ENCODE assay signal across 1 cellular context in genomic region chr7:100119701-100120517, GRCh38.
TF ChIP-seq lines count a peak whose summit lies in the region.

No MANE protein-coding gene starts in this region.

TF ChIP-seq in HEK293, 187 proteins besides CTCF, POLR2A, EP300 and RAD21 (continued from another document and continues in another):
- TF ChIP-seq ZNF518A (tag by site-specific recombination; conservative IDR thresholded peaks at IDR 0.05; ENCODE audit: low read depth) (no peak), ZNF23 (tag by site-specific recombination; IDR thresholded peaks at IDR 0.05; ENCODE audit: borderline replicate concordance) (no peak), ZXDB (tag by site-specific recombination; IDR thresholded peaks at IDR 0.05) (no peak), AEBP2 (tag by site-specific recombination; IDR thresholded peaks at IDR 0.05; ENCODE audit: borderline replicate concordance) (no peak), ZNF19 (tag by site-specific recombination; IDR thresholded peaks at IDR 0.05; ENCODE audit: low read depth) (no peak), ZNF16 (tag by site-specific recombination; IDR thresholded peaks at IDR 0.05; ENCODE audit: low read depth) (no peak), ZSCAN16 (tag by site-specific recombination; IDR thresholded peaks at IDR 0.05) (no peak), ZNF629 (tag by site-specific recombination; IDR thresholded peaks at IDR 0.05) (peak; percentile 45), ZNF510 (tag by site-specific recombination; IDR thresholded peaks at IDR 0.05; ENCODE audit: insufficient replicate concordance) (no peak), ZNF76 (tag by site-specific recombination; IDR thresholded peaks at IDR 0.05; ENCODE audit: borderline replicate concordance, low read depth) (peak; percentile 92), ZNF121 (tag by site-specific recombination; IDR thresholded peaks at IDR 0.05) (no peak), ZNF10 (tag by site-specific recombination; IDR thresholded peaks at IDR 0.05) (no peak), ZNF426 (tag by site-specific recombination; IDR thresholded peaks at IDR 0.05) (no peak), ZNF561 (tag by site-specific recombination; IDR thresholded peaks at IDR 0.05; ENCODE audit: borderline replicate concordance) (no peak), ZSCAN23 (tag by site-specific recombination; IDR thresholded peaks at IDR 0.05) (no peak), ZNF792 (tag by site-specific recombination; IDR thresholded peaks at IDR 0.05) (no peak), ZNF571 (tag by site-specific recombination; IDR thresholded peaks at IDR 0.05) (no peak), ZNF324 (tag by site-specific recombination; IDR thresholded peaks at IDR 0.05) (peak; percentile 16; the same call in 1 of the 2 replicates), ZNF529 (tag by site-specific recombination; IDR thresholded peaks at IDR 0.05; ENCODE audit: insufficient replicate concordance) (no peak), ZBTB7A (tag by site-specific recombination; IDR thresholded peaks at IDR 0.05; ENCODE audit: low read depth) (no peak), ZNF692 (tag by site-specific recombination; IDR thresholded peaks at IDR 0.05) (peak; percentile 99), ZNF473 (tag by site-specific recombination; IDR thresholded peaks at IDR 0.05) (no peak), ZNF549 (tag by site-specific recombination; IDR thresholded peaks at IDR 0.05) (no peak), PRDM6 (tag by site-specific recombination; IDR thresholded peaks at IDR 0.05) (no peak), ZBTB11 (tag by site-specific recombination; conservative IDR thresholded peaks at IDR 0.05; ENCODE audit: low read depth) (peak; percentile 65), ZSCAN5A (tag by site-specific recombination; IDR thresholded peaks at IDR 0.05) (no peak), KLF16 (tag by site-specific recombination; IDR thresholded peaks at IDR 0.05) (no peak), MEIS1 (CRISPR knock-in tag; IDR thresholded peaks at IDR 0.05; ENCODE audit: borderline replicate concordance) (no peak), PRDM10 (tag by site-specific recombination; IDR thresholded peaks at IDR 0.05) (peak; percentile 97), ZNF292 (tag by site-specific recombination; IDR thresholded peaks at IDR 0.05; ENCODE audit: borderline replicate concordance, low read depth) (no peak), ZBTB1 (tag by site-specific recombination; IDR thresholded peaks at IDR 0.05) (no peak), SP7 (tag by site-specific recombination; IDR thresholded peaks at IDR 0.05) (peak; percentile 41), HOXA7 (CRISPR knock-in tag; IDR thresholded peaks at IDR 0.05; ENCODE audit: borderline replicate concordance) (no peak), KLF17 (tag by site-specific recombination; IDR thresholded peaks at IDR 0.05) (no peak), ZNF701 (tag by site-specific recombination; IDR thresholded peaks at IDR 0.05) (no peak), ZNF112 (tag by site-specific recombination; IDR thresholded peaks at IDR 0.05) (no peak), ZNF274 (IDR thresholded peaks at IDR 0.05; ENCODE audit: low read length) (no peak), ZNF274 (tag by site-specific recombination; IDR thresholded peaks at IDR 0.05; ENCODE audit: borderline replicate concordance) (no peak), ZNF639 (tag by site-specific recombination; IDR thresholded peaks at IDR 0.05) (no peak), GFI1B (tag by site-specific recombination; IDR thresholded peaks at IDR 0.05) (no peak), WT1 (tag by site-specific recombination; IDR thresholded peaks at IDR 0.05) (no peak), ZFHX2 (tag by site-specific recombination; conservative IDR thresholded peaks at IDR 0.05) (no peak)
